18 cellular contexts compared by ENCODE assay signal in genomic region chr22:46980392-46980791, GRCh38.
DNase-seq lines count a peak whose midpoint lies in the region; ATAC-seq and TF ChIP-seq lines count a peak whose summit lies in the region.
"Had no signal": no experiment of that assay in that cellular context is flagged by ENCODE, and none has a peak within 500 bp of the region (broad histone marks: within the 10 kb centered on the region; RNA-seq: fewer than 3 reads in every experiment).

No MANE protein-coding gene starts in this region.

- H3K4me3 ChIP-seq in SK-N-SH (ENCODE audit: low read depth in 2 of 2, low read length in 1 of 2) = no peak overlapping the region
- H3K4me3 ChIP-seq: A549; BLaER1 treated with 17β-estradiol and CSF1 and Interleukin-3, amounts not matched to agents 10 nM and 100 nM had no signal

- TF ChIP-seq RAD21 in SK-N-SH (IDR thresholded peaks at IDR 0.05; ENCODE audit: low read length) = no peak

- no peaks in the 10 kb centered on the region for H3K9me3 Mint-ChIP-seq in stimulated activated naive CD8-positive, alpha-beta T cell treated with anti-CD3 and anti-CD28 coated beads, Interleukin-15, Interleukin-2, amounts not matched to agents 100 ng/mL and 50 ng/mL, for 24 hours
- H3K9me3 Mint-ChIP-seq in stimulated activated naive CD8-positive, alpha-beta T cell treated with anti-CD3 and anti-CD28 coated beads, Interleukin-15, amount 100 ng/mL, for 72 hours = no peaks in the 10 kb centered on the region
- H3K9me3 Mint-ChIP-seq in memory B cell (no peaks in the 10 kb centered on the region), osteocyte (ENCODE audit: unreplicated experiment) (peaks cover 5% of the 10 kb centered on the region)
- H3K9me3 Mint-ChIP-seq: CD4-positive, alpha-beta T cell; CD8-positive, alpha-beta T cell had no signal

- WGBS in SK-N-SH (ENCODE audit: low lambda C conversion rate) = 97% methylated on average over 3 of the region's 3 CpGs

- ATAC-seq in SK-N-SH treated with all-trans-retinoic acid at 6 μM for 48 hours (no peak), memory B cell (ENCODE audit: low read depth) (no peak)
- no peak for ATAC-seq in stimulated activated naive CD8-positive, alpha-beta T cell treated with anti-CD3 and anti-CD28 coated beads, Interleukin-15, amount 100 ng/mL, for 72 hours
- ATAC-seq: A549; CD8-positive, alpha-beta T cell had no signal

- no peaks in the 10 kb centered on the region for H3K27me3 Mint-ChIP-seq in stimulated activated naive CD8-positive, alpha-beta T cell treated with anti-CD3 and anti-CD28 coated beads, Interleukin-15, Interleukin-2, amounts not matched to agents 100 ng/mL and 50 ng/mL, for 24 hours
- H3K27me3 Mint-ChIP-seq in stimulated activated naive CD8-positive, alpha-beta T cell treated with anti-CD3 and anti-CD28 coated beads, Interleukin-15, amount 100 ng/mL, for 72 hours = no peaks in the 10 kb centered on the region
- no peaks in the 10 kb centered on the region for H3K27me3 Mint-ChIP-seq in memory B cell
- H3K27me3 Mint-ChIP-seq in osteocyte (ENCODE audit: unreplicated experiment) = no peaks in the 10 kb centered on the region
- H3K27me3 Mint-ChIP-seq: B cell; CD4-positive, alpha-beta T cell had no signal

- no peak overlapping the region for H3K4me3 Mint-ChIP-seq in stimulated activated naive CD8-positive, alpha-beta T cell treated with anti-CD3 and anti-CD28 coated beads, Interleukin-15, Interleukin-2, amounts not matched to agents 100 ng/mL and 50 ng/mL, for 24 hours
- H3K4me3 Mint-ChIP-seq in stimulated activated naive CD8-positive, alpha-beta T cell treated with anti-CD3 and anti-CD28 coated beads, Interleukin-15, amount 100 ng/mL, for 72 hours = no peak overlapping the region
- no peak overlapping the region for H3K4me3 Mint-ChIP-seq in memory B cell
- H3K4me3 Mint-ChIP-seq in osteocyte (ENCODE audit: unreplicated experiment) = no peak overlapping the region
- H3K4me3 Mint-ChIP-seq: B cell; CD4-positive, alpha-beta T cell; CD8-positive, alpha-beta T cell had no signal

- no peaks in the 10 kb centered on the region for H3K79me2 ChIP-seq in SK-N-SH (ENCODE audit: insufficient read depth)

- TF ChIP-seq EP300 in SK-N-SH (IDR thresholded peaks at IDR 0.05; ENCODE audit: borderline replicate concordance in 1 of 2, low read depth in 1 of 2, low read length in 1 of 2) = no peak

- DNase-seq in SK-N-SH (no peak), memory B cell (ENCODE audit: low spot score in 2 of 2) (no peak), osteocyte (ENCODE audit: extremely low spot score, unreplicated experiment) (no peak)
- no peak for DNase-seq in stimulated activated naive CD8-positive, alpha-beta T cell treated with anti-CD3 and anti-CD28 coated beads, Interleukin-15, amount 100 ng/mL, for 72 hours
- DNase-seq: AML-193; Caco-2; Calu3; CD4-positive, alpha-beta T cell; CD8-positive, alpha-beta T cell; DMS79 treated with DMSO at 0.1 percent for 48 hours; GF-D8 had no signal

- no peak overlapping the region for H2AFZ ChIP-seq in SK-N-SH (ENCODE audit: low read depth)

- POLR2A ChIA-PET in SK-N-SH (lab: Yijun Ruan, JAX) = no interaction called here

- no peak overlapping the region for H3K9ac ChIP-seq in SK-N-SH
- H3K9ac ChIP-seq: BLaER1 treated with 17β-estradiol and CSF1 and Interleukin-3, amounts not matched to agents 10 nM and 100 nM had no signal

- peak overlapping the region; percentile 5 for H3K27ac Mint-ChIP-seq in stimulated activated naive CD8-positive, alpha-beta T cell treated with anti-CD3 and anti-CD28 coated beads, Interleukin-15, Interleukin-2, amounts not matched to agents 100 ng/mL and 50 ng/mL, for 24 hours
- H3K27ac Mint-ChIP-seq in stimulated activated naive CD8-positive, alpha-beta T cell treated with anti-CD3 and anti-CD28 coated beads, Interleukin-15, amount 100 ng/mL, for 72 hours = peak overlapping the region in 1 of 2 donors; percentile 72
- peak overlapping the region; percentile 54 for H3K27ac Mint-ChIP-seq in memory B cell
- no peak overlapping the region for H3K27ac Mint-ChIP-seq in osteocyte (ENCODE audit: unreplicated experiment)
- H3K27ac Mint-ChIP-seq: B cell; CD4-positive, alpha-beta T cell; CD8-positive, alpha-beta T cell had no signal

- H3K4me2 ChIP-seq in SK-N-SH = no peak overlapping the region
- H3K4me2 ChIP-seq: A549; BLaER1 treated with 17β-estradiol and CSF1 and Interleukin-3, amounts not matched to agents 10 nM and 100 nM had no signal

- no peaks in the 10 kb centered on the region for H3K9me2 ChIP-seq in SK-N-SH

- peaks cover 5 to 10% of the 10 kb centered on the region in 2 experiments for H3K36me3 ChIP-seq in SK-N-SH (replicated peaks in 1 of 2; ENCODE audit: control insufficient read depth in 1 of 2, insufficient read depth in 2 of 2, low read length in 1 of 2)

- CTCF ChIA-PET in SK-N-SH (lab: Yijun Ruan, JAX) = interaction anchor here (0.6 to 2.0 kb wide), 2 partner anchors 135 to 234 kb away, joined by 3 to 5 read pairs; no protein-coding TSS in a partner anchor

- 0 out of 2 replicates have a peak, but pooled peaks cover 5% of the 10 kb centered on the region for H4K20me1 ChIP-seq in SK-N-SH (ENCODE audit: insufficient read depth)

- H3K36me3 Mint-ChIP-seq in stimulated activated naive CD8-positive, alpha-beta T cell treated with anti-CD3 and anti-CD28 coated beads, Interleukin-15, Interleukin-2, amounts not matched to agents 100 ng/mL and 50 ng/mL, for 24 hours (ENCODE audit: low read depth) = peaks cover 47% of the 10 kb centered on the region
- H3K36me3 Mint-ChIP-seq in memory B cell (peaks cover 47% of the 10 kb centered on the region), osteocyte (ENCODE audit: unreplicated experiment) (peaks cover 35% of the 10 kb centered on the region)

- peaks cover 0 to 5% of the 10 kb centered on the region in 2 experiments; a peak in 1 of 4 replicates for H3K4me1 ChIP-seq in SK-N-SH (ENCODE audit: control insufficient read depth in 1 of 2, insufficient read depth in 2 of 2, low read depth in 1 of 2, low read length in 1 of 2)
- H3K4me1 ChIP-seq: A549, Caco-2 had no signal

- H3K9me3 ChIP-seq in SK-N-SH = no peaks in the 10 kb centered on the region
- H3K9me3 ChIP-seq: A549, Caco-2 had no signal

- no peaks in the 10 kb centered on the region for H3K27me3 ChIP-seq in SK-N-SH (ENCODE audit: insufficient read depth)
- H3K27me3 ChIP-seq: BLaER1 treated with 17β-estradiol and CSF1 and Interleukin-3, amounts not matched to agents 10 nM and 100 nM had no signal

- H3F3A ChIP-seq in SK-N-SH (replicated peaks; ENCODE audit: insufficient read depth) = no peaks in the 10 kb centered on the region

- peaks cover 4% of the 10 kb centered on the region for H3K4me1 Mint-ChIP-seq in stimulated activated naive CD8-positive, alpha-beta T cell treated with anti-CD3 and anti-CD28 coated beads, Interleukin-15, Interleukin-2, amounts not matched to agents 100 ng/mL and 50 ng/mL, for 24 hours (ENCODE audit: low read depth)
- peaks cover 18% of the 10 kb centered on the region for H3K4me1 Mint-ChIP-seq in stimulated activated naive CD8-positive, alpha-beta T cell treated with anti-CD3 and anti-CD28 coated beads, Interleukin-15, amount 100 ng/mL, for 72 hours
- peaks cover 20% of the 10 kb centered on the region for H3K4me1 Mint-ChIP-seq in memory B cell
- peaks cover 8% of the 10 kb centered on the region for H3K4me1 Mint-ChIP-seq in osteocyte (ENCODE audit: unreplicated experiment)

- TF ChIP-seq CTCF in SK-N-SH (IDR thresholded peaks at IDR 0.05) = no peak
- TF ChIP-seq CTCF in osteocyte (IDR thresholded peaks at IDR 0.05) = no peak

- no peak overlapping the region for H3K27ac ChIP-seq in SK-N-SH (ENCODE audit: low read depth in 2 of 2, low read length in 1 of 2)
- H3K27ac ChIP-seq: 22Rv1; A549; BLaER1 treated with 17β-estradiol and CSF1 and Interleukin-3, amounts not matched to agents 10 nM and 100 nM; C4-2B had no signal

TF ChIP-seq in SK-N-SH treated with all-trans-retinoic acid at 6 μM for 48 hours, 23 proteins besides CTCF, POLR2A, EP300 and RAD21 (continues in another document):
- TF ChIP-seq ZFP30 (CRISPR knock-in tag; IDR thresholded peaks at IDR 0.05) (peak; percentile 96), ZC3H10 (CRISPR knock-in tag; IDR thresholded peaks at IDR 0.05) (no peak), BACH2 (CRISPR knock-in tag; IDR thresholded peaks at IDR 0.05; ENCODE audit: borderline replicate concordance) (no peak), GLIS3 (CRISPR knock-in tag; IDR thresholded peaks at IDR 0.05) (no peak)

TF ChIP-seq in SK-N-SH, 30 proteins besides CTCF, POLR2A, EP300 and RAD21 (continues in another document):
- TF ChIP-seq ZBTB33 (IDR thresholded peaks at IDR 0.05; ENCODE audit: borderline replicate concordance, low read depth) (no peak), TCF12 (IDR thresholded peaks at IDR 0.05) (no peak), MXI1 (IDR thresholded peaks at IDR 0.05; ENCODE audit: low read depth, low read length) (no peak), FOSL2 (IDR thresholded peaks at IDR 0.05; ENCODE audit: borderline replicate concordance, low read depth) (no peak)
